20 cellular contexts compared by ENCODE assay signal in the genomic region with DNA sequence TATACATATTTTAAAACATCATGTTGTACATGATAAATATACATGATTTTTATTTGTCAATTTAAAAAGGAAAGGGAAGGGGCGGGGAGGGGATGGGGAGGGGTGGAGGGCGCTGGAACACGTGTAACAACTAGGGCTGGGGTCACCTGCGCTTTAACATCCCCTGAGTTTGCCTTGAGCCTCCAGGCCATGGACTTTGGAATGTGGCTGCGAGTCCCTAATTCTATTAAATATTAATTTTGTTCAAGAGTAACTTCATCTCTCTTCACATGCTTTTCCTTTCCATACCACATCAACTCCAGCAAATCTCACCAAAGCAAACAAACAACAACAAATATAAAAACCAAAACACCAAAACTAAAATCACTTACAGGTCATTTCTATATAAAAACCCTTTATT. TPM values are rescaled to one million over a fixed set of nuclear protein-coding genes. Genes with fewer than 3 reads are reported as not detected.
DNase-seq lines count a peak whose midpoint lies in the region; ATAC-seq, FAIRE-seq and TF ChIP-seq lines count a peak whose summit lies in the region.
"Had no signal": no experiment of that assay in that cellular context is flagged by ENCODE, and none has a peak within 500 bp of the region (broad histone marks: within the 10 kb centered on the region; RNA-seq: fewer than 3 reads in every experiment).

No MANE protein-coding gene starts in this region.

- no peaks in the 10 kb centered on the region for H3K27me3 Mint-ChIP-seq in T-cell

- 71% methylated on average over 4 of the region's 5 CpGs for WGBS in hepatocyte (ENCODE audit: low lambda C conversion rate, missing lambda C conversion rate)
- WGBS in HepG2 (ENCODE audit: low lambda C conversion rate), result 19% methylated on average over 5 of the region's 5 CpGs
- WGBS in pancreas, 2 donors, result 41 to 42% methylated on average over 5 of the region's 5 CpGs

- H2AFZ ChIP-seq in hepatocyte (peak overlapping the region; percentile 40), HepG2 (ENCODE audit: low read length) (no peak overlapping the region)

- peak overlapping the region; percentile 40 for H3K27ac ChIP-seq in hepatocyte
- no peak overlapping the region for H3K27ac ChIP-seq in HepG2 (ENCODE audit: extremely low read length, insufficient read depth, low read length)
- no peak overlapping the region for H3K27ac ChIP-seq in pancreas
- no peak overlapping the region for H3K27ac ChIP-seq in RWPE1
- H3K27ac ChIP-seq: C4-2B, HL-60 had no signal

- POLR2A ChIA-PET in HepG2 (lab: Yijun Ruan, JAX), result no interaction called here
- POLR2A ChIA-PET in T-cell (lab: Charles Lee), result no interaction called here
- POLR2A ChIA-PET in RWPE1 (lab: Yijun Ruan, JAX; ENCODE audit: low non-redundant PET), result no interaction called here

- no peak overlapping the region for H3K9ac ChIP-seq in HepG2 (ENCODE audit: insufficient read depth, low read depth, low read length)

- no peak overlapping the region for H3K4me3 Mint-ChIP-seq in T-cell
- H3K4me3 Mint-ChIP-seq: CD4-positive, alpha-beta memory T cell had no signal

- intact Hi-C loops in HepG2 (cut with micrococcal nuclease; ENCODE audit: unreplicated experiment), result loop anchor here (5.0 kb wide), 2 partner anchors 217 to 367 kb away; no protein-coding TSS in a partner anchor
- intact Hi-C loops in pancreas (cut with DNase I), result loop anchor here (5.0 to 10.0 kb wide), 4 partner anchors 127 to 142 kb away; no protein-coding TSS in a partner anchor

- H3K36me3 Mint-ChIP-seq in T-cell, result peaks cover 18% of the 10 kb centered on the region

- H3K4me1 Mint-ChIP-seq in T-cell, result peaks cover 7 to 23% (median 15%) of the 10 kb centered on the region in 3 donors

- no TSS peak for BruUV-seq in HepG2 (replicated peaks; lab: Mats Ljungman, UMichigan)

- H3K4me1 ChIP-seq in hepatocyte (ENCODE audit: insufficient read depth) (peaks cover 10% of the 10 kb centered on the region), HepG2 (ENCODE audit: insufficient read depth, low read length) (peaks cover 20% of the 10 kb centered on the region), pancreas (peaks cover 0 to 3% (median 0%) of the 10 kb centered on the region in 3 donors)
- H3K4me1 ChIP-seq: BE2C had no signal

- H3K36me3 ChIP-seq in hepatocyte (replicated peaks; ENCODE audit: insufficient read depth, low read depth), result no peaks in the 10 kb centered on the region
- no peaks in the 10 kb centered on the region for H3K36me3 ChIP-seq in HepG2 (replicated peaks in 1 of 2; ENCODE audit: control insufficient read depth in 1 of 2, insufficient read depth in 2 of 2, low read length in 2 of 2)
- no peaks in the 10 kb centered on the region for H3K36me3 ChIP-seq in pancreas

- H3K4me3 ChIP-seq in hepatocyte (no peak overlapping the region), HepG2 (replicated peaks in 1 of 3; ENCODE audit: insufficient read depth in 1 of 3, low read depth in 2 of 3, low read length in 3 of 3) (no peak overlapping the region), pancreas (no peak overlapping the region)
- H3K4me3 ChIP-seq: HAP-1 had no signal

- H3K9me3 ChIP-seq in hepatocyte (ENCODE audit: low read depth) (no peaks in the 10 kb centered on the region), HepG2 (ENCODE audit: low read length) (no peaks in the 10 kb centered on the region), pancreas (no peaks in the 10 kb centered on the region)
- H3K9me3 ChIP-seq: BE2C, HAP-1 had no signal

- H3K79me2 ChIP-seq in hepatocyte (no peaks in the 10 kb centered on the region), HepG2 (ENCODE audit: insufficient read depth, low read length) (no peaks in the 10 kb centered on the region)

- H3K9me2 ChIP-seq in hepatocyte (replicated peaks; ENCODE audit: insufficient read depth), result no peaks in the 10 kb centered on the region

- ATAC-seq in HepG2 (peak; percentile 65), pancreas (peak in 3 of 4 donors; percentile 20 to 43 (median 26)), T-cell (replicated peaks in 1 of 4) (no peak), HG02981 (IDR thresholded peaks at IDR 0.05; ENCODE audit: unreplicated experiment) (no peak)

- CTCF ChIA-PET in HepG2 (lab: Yijun Ruan, JAX; ENCODE audit: low intra/inter-chr PET ratio, low total read pairs) (interaction anchor here (1.8 to 2.8 kb wide), 2 partner anchors 139 to 369 kb away, joined by 4 to 46 read pairs; no protein-coding TSS in a partner anchor), T-cell (lab: Charles Lee) (no interaction called here), RWPE1 (lab: Yijun Ruan, JAX) (interaction anchor here (1.1 kb wide), 1 partner anchor 140 kb away, joined by 4 read pairs; no protein-coding TSS in a partner anchor)

- FAIRE-seq in A204.1 (lab: Jason Lieb, UNC) (peak; percentile 11), HepG2 (lab: Jason Lieb, UNC) (no peak), pancreas (lab: Jason Lieb, UNC) (no peak)
- FAIRE-seq: D721Med, G401.6, GM19239 had no signal

- no peaks in the 10 kb centered on the region for H4K20me1 ChIP-seq in hepatocyte (ENCODE audit: insufficient read depth, poor library complexity, severe bottlenecking)
- H4K20me1 ChIP-seq in HepG2 (ENCODE audit: insufficient read depth, low read length), result no peaks in the 10 kb centered on the region

- TF ChIP-seq RAD21 in HepG2 (CRISPR knock-in tag; IDR thresholded peaks at IDR 0.05), result no peak

- TF ChIP-seq EP300 in HepG2 (IDR thresholded peaks at IDR 0.05; ENCODE audit: low read depth in 2 of 2, low read length in 2 of 2), result no peak
- no peak for TF ChIP-seq EP300 in HepG2 (CRISPR knock-in tag; IDR thresholded peaks at IDR 0.05; ENCODE audit: borderline replicate concordance)

- no peak for TF ChIP-seq CTCF in hepatocyte (IDR thresholded peaks at IDR 0.05; ENCODE audit: poor library complexity)
- no peak for TF ChIP-seq CTCF in HepG2 (CRISPR knock-in tag; IDR thresholded peaks at IDR 0.05)
- no peak for TF ChIP-seq CTCF in pancreas (IDR thresholded peaks at IDR 0.05)
- no peak for TF ChIP-seq CTCF in RWPE1 (conservative IDR thresholded peaks at IDR 0.05; ENCODE audit: low read depth)

- in situ Hi-C loops in HepG2 (cut with HindIII; ENCODE audit: extremely low pct_ligation_motif_present, low pct_unique_long_range_greater_than_20kb), result loop anchor here (5.0 kb wide), 1 partner anchor 137 kb away; no protein-coding TSS in a partner anchor

- no peaks in the 10 kb centered on the region for H3K27me3 ChIP-seq in hepatocyte
- no peaks in the 10 kb centered on the region for H3K27me3 ChIP-seq in HepG2 (ENCODE audit: control insufficient read depth in 1 of 2, insufficient read depth in 2 of 2, low read length in 2 of 2)
- H3K27me3 ChIP-seq in pancreas, result no peaks in the 10 kb centered on the region
- H3K27me3 ChIP-seq: BE2C had no signal

- DNase-seq in hepatocyte (ENCODE audit: low spot score), result peak; percentile 25
- peak; percentile 14 for DNase-seq in HepG2 (ENCODE audit: low spot score)
- DNase-seq in pancreas, result no peak
- DNase-seq in T-cell, result no peak
- no peak for DNase-seq in RWPE1 (ENCODE audit: low spot score)
- DNase-seq: 8988T; BE2C; CD4-positive, alpha-beta memory T cell; DMS153; DMS79 treated with DMSO at 0.1 percent for 48 hours; EL had no signal

- peak overlapping the region; percentile 9 for H3K4me2 ChIP-seq in hepatocyte
- H3K4me2 ChIP-seq in HepG2 (ENCODE audit: low read depth, low read length), result peak overlapping the region; percentile 46

- no peaks in the 10 kb centered on the region for H3K9me3 Mint-ChIP-seq in T-cell
- H3K9me3 Mint-ChIP-seq: CD4-positive, alpha-beta memory T cell had no signal

- H3K27ac Mint-ChIP-seq in T-cell, result no peak overlapping the region
- H3K27ac Mint-ChIP-seq: CD4-positive, alpha-beta memory T cell had no signal

- TF ChIP-seq POLR2A in HepG2 (IDR thresholded peaks at IDR 0.05; ENCODE audit: insufficient read depth in 1 of 2, low read depth in 2 of 2, low read length in 2 of 2), result no peak

RNA-seq across cellular contexts. Expression of gene IFIT5, which starts 10.6 kb away (rescaled TPM):
- total RNA-seq in hepatocyte (17.1 and 17.5 TPM in 2 replicates), HepG2 (2016; rRNA removed; fragmentation: Illumina TruSeq; extraction: Trizol) (8.3 and 12.5 TPM in 2 replicates), pancreas (1 to 10 TPM; 3.7 to 8.1 (median 4.2) TPM), T-cell (10 to 100 TPM; 12.6 to 20.3 (median 18.5) TPM)
- polyA plus RNA-seq in hepatocyte (6.5 and 7.3 TPM in 2 replicates), HepG2 (2011; rRNA removed) (2.1 and 2.2 TPM in 2 replicates), pancreas (1 to 10 TPM; 2.9 to 6.1 TPM)
- total RNA-seq in HepG2 (2016; cell fraction: cytosol; rRNA removed; fragmentation: Illumina TruSeq; extraction: Trizol; ENCODE audit: low read depth), result 1.0 and 1.1 TPM in 2 replicates
- total RNA-seq in HepG2 (2016; cell fraction: insoluble cytoplasmic fraction; rRNA removed; fragmentation: Illumina TruSeq; extraction: Trizol), result 8.2 and 12.7 TPM in 2 replicates
- 3.3 and 4.0 TPM in 2 replicates for total RNA-seq in HepG2 (2016; cell fraction: membrane; rRNA removed; fragmentation: Illumina TruSeq; extraction: Trizol)
- 5.6 and 6.4 TPM in 2 replicates for total RNA-seq in HepG2 (2016; cell fraction: nucleus; rRNA removed; fragmentation: Illumina TruSeq; extraction: Trizol)
- 1.0 and 1.7 TPM in 2 replicates for polyA plus RNA-seq in HepG2 (2011; cell fraction: cytosol; rRNA removed)
- polyA plus RNA-seq in HepG2 (2011; cell fraction: nucleus; rRNA removed), result 0.74 and 0.78 TPM in 2 replicates
- 2.6 and 4.0 TPM in 2 replicates for polyA plus RNA-seq in HepG2 (2012)
- polyA plus RNA-seq in HepG2 (2016; cell fraction: cytosol; fragmentation: Illumina TruSeq; extraction: Trizol; ENCODE audit: low read depth), result 0.29 and 0.33 TPM in 2 replicates
- polyA plus RNA-seq in HepG2 (2016; cell fraction: insoluble cytoplasmic fraction; fragmentation: Illumina TruSeq; extraction: Trizol; ENCODE audit: low read depth), result 9.9 and 10.7 TPM in 2 replicates
- polyA plus RNA-seq in HepG2 (2016; cell fraction: membrane; fragmentation: Illumina TruSeq; extraction: Trizol; ENCODE audit: low read depth), result 1.1 TPM in 2 replicates
- polyA plus RNA-seq in HepG2 (2016; cell fraction: nucleus; fragmentation: Illumina TruSeq; extraction: Trizol; ENCODE audit: insufficient read depth, low read depth), result 4.2 TPM in 2 replicates
- polyA minus RNA-seq in HepG2 (2011; rRNA and poly(A)+ RNA removed; ENCODE audit: low replicate concordance), result 0.96 and 1.1 TPM in 2 replicates
- polyA minus RNA-seq in HepG2 (2011; cell fraction: cytosol; rRNA and poly(A)+ RNA removed), result 2.8 and 3.6 TPM in 2 replicates
- 4.4 and 8.3 TPM in 2 replicates for polyA minus RNA-seq in HepG2 (2011; cell fraction: nucleus; rRNA and poly(A)+ RNA removed)

RNA-seq across cellular contexts. Expression of gene IFIT1, which starts 32.6 kb away (rescaled TPM):
- total RNA-seq in hepatocyte (14.7 and 15.1 TPM in 2 replicates), HepG2 (2016; rRNA removed; fragmentation: Illumina TruSeq; extraction: Trizol) (5.5 and 7.5 TPM in 2 replicates), pancreas (1 to 10 TPM; 2.4 to 9.3 (median 3.8) TPM), T-cell (1 to 10 TPM; 1.7 to 5.5 (median 3.0) TPM)
- polyA plus RNA-seq in hepatocyte (5.6 and 8.2 TPM in 2 replicates), HepG2 (2011; rRNA removed) (1.2 and 1.5 TPM in 2 replicates), pancreas (10 to 100 TPM in 1 of 2 donors, 1 to 10 TPM in 1; 4.0 to 11.4 TPM)
- total RNA-seq in HepG2 (2016; cell fraction: cytosol; rRNA removed; fragmentation: Illumina TruSeq; extraction: Trizol; ENCODE audit: low read depth), result 1.0 and 1.2 TPM in 2 replicates
- 5.3 and 6.9 TPM in 2 replicates for total RNA-seq in HepG2 (2016; cell fraction: insoluble cytoplasmic fraction; rRNA removed; fragmentation: Illumina TruSeq; extraction: Trizol)
- total RNA-seq in HepG2 (2016; cell fraction: membrane; rRNA removed; fragmentation: Illumina TruSeq; extraction: Trizol), result 1.8 and 2.7 TPM in 2 replicates
- 1.7 and 2.9 TPM in 2 replicates for total RNA-seq in HepG2 (2016; cell fraction: nucleus; rRNA removed; fragmentation: Illumina TruSeq; extraction: Trizol)
- 0.64 and 1.2 TPM in 2 replicates for polyA plus RNA-seq in HepG2 (2011; cell fraction: cytosol; rRNA removed)
- 0.21 and 0.61 TPM in 2 replicates for polyA plus RNA-seq in HepG2 (2011; cell fraction: nucleus; rRNA removed)
- polyA plus RNA-seq in HepG2 (2012), result 1.6 and 3.8 TPM in 2 replicates
- 0.47 and 0.49 TPM in 2 replicates for polyA plus RNA-seq in HepG2 (2016; cell fraction: cytosol; fragmentation: Illumina TruSeq; extraction: Trizol; ENCODE audit: low read depth)
- polyA plus RNA-seq in HepG2 (2016; cell fraction: insoluble cytoplasmic fraction; fragmentation: Illumina TruSeq; extraction: Trizol; ENCODE audit: low read depth), result 6.6 and 7.5 TPM in 2 replicates
- polyA plus RNA-seq in HepG2 (2016; cell fraction: membrane; fragmentation: Illumina TruSeq; extraction: Trizol; ENCODE audit: low read depth), result 0.80 and 0.81 TPM in 2 replicates
- 2.6 and 2.9 TPM in 2 replicates for polyA plus RNA-seq in HepG2 (2016; cell fraction: nucleus; fragmentation: Illumina TruSeq; extraction: Trizol; ENCODE audit: insufficient read depth, low read depth)
- 0.12 and 1.4 TPM in 2 replicates for polyA minus RNA-seq in HepG2 (2011; rRNA and poly(A)+ RNA removed; ENCODE audit: low replicate concordance)
- polyA minus RNA-seq in HepG2 (2011; cell fraction: cytosol; rRNA and poly(A)+ RNA removed), result 0.79 and 1.1 TPM in 2 replicates
- polyA minus RNA-seq in HepG2 (2011; cell fraction: nucleus; rRNA and poly(A)+ RNA removed), result 0.64 and 1.4 TPM in 2 replicates

RNA-seq across cellular contexts. Expression of gene IFIT1B, which starts 47.1 kb away (rescaled TPM):
- not detected in 2 replicates for total RNA-seq in hepatocyte
- not detected in 2 replicates for polyA plus RNA-seq in hepatocyte
- not detected in 2 replicates for total RNA-seq in HepG2 (2016; rRNA removed; fragmentation: Illumina TruSeq; extraction: Trizol)
- not detected in 2 replicates for total RNA-seq in HepG2 (2016; cell fraction: cytosol; rRNA removed; fragmentation: Illumina TruSeq; extraction: Trizol; ENCODE audit: low read depth)
- total RNA-seq in HepG2 (2016; cell fraction: insoluble cytoplasmic fraction; rRNA removed; fragmentation: Illumina TruSeq; extraction: Trizol), result not detected in 2 replicates
- not detected in 2 replicates for total RNA-seq in HepG2 (2016; cell fraction: membrane; rRNA removed; fragmentation: Illumina TruSeq; extraction: Trizol)
- not detected in 2 replicates for total RNA-seq in HepG2 (2016; cell fraction: nucleus; rRNA removed; fragmentation: Illumina TruSeq; extraction: Trizol)
- polyA plus RNA-seq in HepG2 (2011; rRNA removed), result not detected in 2 replicates
- polyA plus RNA-seq in HepG2 (2011; cell fraction: cytosol; rRNA removed), result not detected in 2 replicates
- polyA plus RNA-seq in HepG2 (2011; cell fraction: nucleus; rRNA removed), result not detected in 2 replicates
- polyA plus RNA-seq in HepG2 (2012), result not detected in 2 replicates
- not detected in 2 replicates for polyA plus RNA-seq in HepG2 (2016; cell fraction: cytosol; fragmentation: Illumina TruSeq; extraction: Trizol; ENCODE audit: low read depth)
- polyA plus RNA-seq in HepG2 (2016; cell fraction: insoluble cytoplasmic fraction; fragmentation: Illumina TruSeq; extraction: Trizol; ENCODE audit: low read depth), result not detected in 2 replicates
- not detected in 2 replicates for polyA plus RNA-seq in HepG2 (2016; cell fraction: membrane; fragmentation: Illumina TruSeq; extraction: Trizol; ENCODE audit: low read depth)
- not detected in 2 replicates for polyA plus RNA-seq in HepG2 (2016; cell fraction: nucleus; fragmentation: Illumina TruSeq; extraction: Trizol; ENCODE audit: insufficient read depth, low read depth)
- not detected in 2 replicates for polyA minus RNA-seq in HepG2 (2011; rRNA and poly(A)+ RNA removed; ENCODE audit: low replicate concordance)
- not detected in 2 replicates for polyA minus RNA-seq in HepG2 (2011; cell fraction: cytosol; rRNA and poly(A)+ RNA removed)
- not detected in 2 replicates for polyA minus RNA-seq in HepG2 (2011; cell fraction: nucleus; rRNA and poly(A)+ RNA removed)
- total RNA-seq in pancreas, result not detected
- polyA plus RNA-seq in pancreas, result under 1 TPM in 1 of 2 donors, not detected in 1; 0.05 TPM
- not detected for total RNA-seq in T-cell
- total RNA-seq: CD4-positive, alpha-beta memory T cell; H1 had no signal
- polyA plus RNA-seq: CD4-positive, alpha-beta memory T cell; H1 had no signal

Comparison
In these comparisons a context has a peak if more than half of its experiments do, and no peak if none do; other contexts are left out.
1. DNase-seq: peak in hepatocyte (single experiment) and HepG2 (single experiment); none in pancreas (0 of 6), T-cell (0 of 34) and RWPE1 (single experiment).
2. ATAC-seq: peak in HepG2 (single experiment) and pancreas (3 of 4); none in T-cell (0 of 4) and HG02981 (single experiment).
3. CTCF ChIA-PET loops: an anchor here in HepG2 (1.8 to 2.8 kb wide) and RWPE1 (1.1 kb wide); none called in T-cell.